12 cellular contexts compared by ENCODE assay signal in genomic region chr1:2278591-2279209, GRCh38. TPM values are rescaled to one million over a fixed set of nuclear protein-coding genes. Genes with fewer than 3 reads are reported as not detected.
DNase-seq lines count a peak whose midpoint lies in the region; TF ChIP-seq lines count a peak whose summit lies in the region.
"Had no signal": no experiment of that assay in that cellular context is flagged by ENCODE, and none has a peak within 500 bp of the region (broad histone marks: within the 10 kb centered on the region; RNA-seq: fewer than 3 reads in every experiment).

No MANE protein-coding gene starts in this region.

- peaks cover 4 to 76% (median 73%) of the 10 kb centered on the region in 4 donors for H3K4me1 ChIP-seq in tibial nerve

- H3K9me3 Mint-ChIP-seq in activated T-cell treated with anti-CD3 and anti-CD28 coated beads, Interleukin-2, amount 50 U/mL, for 24 hours, result no peaks in the 10 kb centered on the region
- no peaks in the 10 kb centered on the region for H3K9me3 Mint-ChIP-seq in endothelial cell (ENCODE audit: unreplicated experiment)
- H3K9me3 Mint-ChIP-seq in nephron, result peaks cover 4% of the 10 kb centered on the region
- H3K9me3 Mint-ChIP-seq: naive B cell had no signal

- H3K36me3 Mint-ChIP-seq in activated T-cell treated with anti-CD3 and anti-CD28 coated beads, Interleukin-2, amount 50 U/mL, for 24 hours (ENCODE audit: low read depth), result peaks cover 20% of the 10 kb centered on the region
- H3K36me3 Mint-ChIP-seq in endothelial cell (ENCODE audit: low read depth, unreplicated experiment) (peaks cover 11% of the 10 kb centered on the region), nephron (ENCODE audit: low read depth) (peaks cover 25% of the 10 kb centered on the region)

- no peak for TF ChIP-seq CTCF in endothelial cell (IDR thresholded peaks at IDR 0.05; ENCODE audit: unreplicated experiment)
- TF ChIP-seq CTCF in nephron (IDR thresholded peaks at IDR 0.05; ENCODE audit: unreplicated experiment in 3 of 3), result no peak
- no peak for TF ChIP-seq CTCF in tibial nerve (IDR thresholded peaks at IDR 0.05)

- no peak for TF ChIP-seq POLR2A in tibial nerve (IDR thresholded peaks at IDR 0.05)

- no peak for DNase-seq in activated T-cell treated with anti-CD3 and anti-CD28 coated beads, Interleukin-2, amount 50 U/mL, for 24 hours
- DNase-seq in activated T-cell treated with anti-CD3 and anti-CD28 coated beads, Interleukin-2, amount 50 U/mL, for 1 hour, result no peak
- DNase-seq in endothelial cell (ENCODE audit: low spot score) (no peak), tibial nerve (ENCODE audit: low spot score in 2 of 2) (no peak), NCI-H1436 treated with DMSO at 0.1 percent for 48 hours (lab: John Stamatoyannopoulos, UW) (no peak), NCI-H226 (no peak), NCI-H2081 treated with DMSO at 0.1 percent for 48 hours (lab: John Stamatoyannopoulos, UW) (no peak)
- DNase-seq: 8988T; naive B cell; SHP77 treated with DMSO at 0.1 percent for 48 hours; stimulated activated CD4-positive, alpha-beta T cell treated with anti-CD3 and anti-CD28 coated beads, Interleukin-4, amount 100 ng/mL, for 1 hour had no signal

- H3K4me3 ChIP-seq in tibial nerve, result no peak overlapping the region

- peaks cover 0 to 10% (median 0%) of the 10 kb centered on the region in 3 donors for H3K36me3 ChIP-seq in tibial nerve

- H3K27me3 Mint-ChIP-seq in activated T-cell treated with anti-CD3 and anti-CD28 coated beads, Interleukin-2, amount 50 U/mL, for 24 hours, result no peaks in the 10 kb centered on the region
- H3K27me3 Mint-ChIP-seq in endothelial cell (ENCODE audit: unreplicated experiment) (peaks cover 11% of the 10 kb centered on the region), nephron (ENCODE audit: low read depth) (no peaks in the 10 kb centered on the region)
- H3K27me3 Mint-ChIP-seq: naive B cell had no signal

- TF ChIP-seq EP300 in tibial nerve (IDR thresholded peaks at IDR 0.05), result no peak

- no peak overlapping the region for H3K4me3 Mint-ChIP-seq in activated T-cell treated with anti-CD3 and anti-CD28 coated beads, Interleukin-2, amount 50 U/mL, for 24 hours
- no peak overlapping the region for H3K4me3 Mint-ChIP-seq in endothelial cell (ENCODE audit: unreplicated experiment)
- H3K4me3 Mint-ChIP-seq in nephron, result peak overlapping the region; percentile 45 to 57 (median 56)

- peak overlapping the region; percentile 17 to 92 (median 62) for H3K27ac ChIP-seq in tibial nerve

- peak overlapping the region; percentile 50 for H3K27ac Mint-ChIP-seq in activated T-cell treated with anti-CD3 and anti-CD28 coated beads, Interleukin-2, amount 50 U/mL, for 24 hours
- H3K27ac Mint-ChIP-seq in endothelial cell (ENCODE audit: unreplicated experiment), result peak overlapping the region; percentile 97
- H3K27ac Mint-ChIP-seq in nephron, result peak overlapping the region; percentile 99 to 100 (median 99)

- H3K9me3 ChIP-seq in tibial nerve, result no peaks in the 10 kb centered on the region

- 35 to 36% methylated on average over 4 to 13 of the region's 16 CpGs for WGBS in tibial nerve, 2 donors

- H3K27me3 ChIP-seq in tibial nerve, result no peaks in the 10 kb centered on the region

- peaks cover 57% of the 10 kb centered on the region for H3K4me1 Mint-ChIP-seq in activated T-cell treated with anti-CD3 and anti-CD28 coated beads, Interleukin-2, amount 50 U/mL, for 24 hours (ENCODE audit: low read depth)
- H3K4me1 Mint-ChIP-seq in endothelial cell (ENCODE audit: unreplicated experiment) (peaks cover 32% of the 10 kb centered on the region), nephron (peaks cover 49% of the 10 kb centered on the region)

RNA-seq across cellular contexts. Expression of gene SKI, which starts 50.6 kb away (rescaled TPM):
- total RNA-seq in endothelial cell (ENCODE audit: unreplicated experiment), result 73.3 TPM
- total RNA-seq in tibial nerve, result 100 to 1,000 TPM in 1 of 4 donors, 10 to 100 TPM in 3; 62.8 to 100 (median 72.2) TPM

Comparison
In these comparisons a context has a peak if more than half of its experiments do, and no peak if none do; other contexts are left out.
1. H3K4me3 Mint-ChIP-seq: peak in nephron (3 of 3); none in activated T-cell treated with anti-CD3 and anti-CD28 coated beads, Interleukin-2, amount 50 U/mL, for 24 hours (single experiment) and endothelial cell (single experiment).
2. Peak in every context shown above with its lines, with median percentiles within 50 percentile points of each other: H3K27ac Mint-ChIP-seq.